In genomic region chr5:28779161-28779754, GRCh38 we compare ENCODE assay signal across 12 cellular contexts.
DNase-seq lines count a peak whose midpoint lies in the region; ATAC-seq, FAIRE-seq and TF ChIP-seq lines count a peak whose summit lies in the region.
"Had no signal": no experiment of that assay in that cellular context is flagged by ENCODE, and none has a peak within 500 bp of the region (broad histone marks: within the 10 kb centered on the region; RNA-seq: fewer than 3 reads in every experiment).

No MANE protein-coding gene starts in this region.

- DNase-seq in D721Med (ENCODE audit: insufficient read length, low spot score) (no peak), RWPE1 (ENCODE audit: low spot score) (peak; percentile 26), hepatocyte (ENCODE audit: low spot score) (peak; percentile 13), NCI-H1694 treated with DMSO at 0.1 percent for 48 hours (lab: John Stamatoyannopoulos, UW) (no peak), heart left ventricle (no peak)
- no peak for DNase-seq in activated naive CD4-positive, alpha-beta T cell treated with anti-CD3 and anti-CD28 coated beads, Interleukin-2, amount 50 U/mL, for 16 hours
- DNase-seq: colonic mucosa, mucosa of descending colon, NCI-H1694, T-helper 1 cell had no signal

- H3K9me3 ChIP-seq in hepatocyte (ENCODE audit: low read depth) (no peaks in the 10 kb centered on the region), heart left ventricle (peaks cover 0 to 14% (median 0%) of the 10 kb centered on the region in 12 donors)
- H3K9me3 ChIP-seq: colonic mucosa, mucosa of descending colon had no signal

- no peak overlapping the region for H3K4me2 ChIP-seq in hepatocyte

- H3K36me3 ChIP-seq in hepatocyte (replicated peaks; ENCODE audit: insufficient read depth, low read depth) (no peaks in the 10 kb centered on the region), heart left ventricle (no peaks in the 10 kb centered on the region)
- H3K36me3 ChIP-seq: colonic mucosa had no signal

- no peak for ATAC-seq in GM19397 (IDR thresholded peaks at IDR 0.05; ENCODE audit: unreplicated experiment)
- ATAC-seq in heart left ventricle: no peak
- ATAC-seq: mucosa of descending colon had no signal

- H2AFZ ChIP-seq in hepatocyte: no peak overlapping the region

- FAIRE-seq in D721Med (lab: Jason Lieb, UNC): peak; percentile 72

- TF ChIP-seq POLR2A in heart left ventricle (IDR thresholded peaks at IDR 0.05): no peak

- POLR2A ChIA-PET in RWPE1 (lab: Yijun Ruan, JAX; ENCODE audit: low non-redundant PET): no interaction called here

- no peaks in the 10 kb centered on the region for H4K20me1 ChIP-seq in hepatocyte (ENCODE audit: insufficient read depth, poor library complexity, severe bottlenecking)

- intact Hi-C loops in heart left ventricle (cut with DNase I): no loop called here

- H3K27me3 ChIP-seq in hepatocyte (no peaks in the 10 kb centered on the region), heart left ventricle (no peaks in the 10 kb centered on the region)
- H3K27me3 ChIP-seq: colonic mucosa had no signal

- H3K4me1 ChIP-seq in hepatocyte (ENCODE audit: insufficient read depth) (no peaks in the 10 kb centered on the region), heart left ventricle (no peaks in the 10 kb centered on the region)
- H3K4me1 ChIP-seq: colonic mucosa had no signal

- H3K4me3 ChIP-seq in hepatocyte (no peak overlapping the region), heart left ventricle (no peak overlapping the region)
- H3K4me3 ChIP-seq: colonic mucosa, mucosa of descending colon had no signal

- no peaks in the 10 kb centered on the region for H3K79me2 ChIP-seq in hepatocyte

- no peaks in the 10 kb centered on the region for H3K9me2 ChIP-seq in hepatocyte (replicated peaks; ENCODE audit: insufficient read depth)

- H3K27ac ChIP-seq in RWPE1 (no peak overlapping the region), hepatocyte (no peak overlapping the region), heart left ventricle (no peak overlapping the region)
- H3K27ac ChIP-seq: colonic mucosa had no signal

- TF ChIP-seq CTCF in D721Med (IDR thresholded peaks at IDR 0.05; ENCODE audit: insufficient read depth, missing control alignments) (peak; percentile 87), LNCAP (IDR thresholded peaks at IDR 0.05) (peak; percentile 86), RWPE1 (conservative IDR thresholded peaks at IDR 0.05; ENCODE audit: low read depth) (peak; percentile 52), hepatocyte (IDR thresholded peaks at IDR 0.05; ENCODE audit: poor library complexity) (peak; percentile 31), heart left ventricle (IDR thresholded peaks at IDR 0.05) (no peak)

- CTCF ChIA-PET in RWPE1 (lab: Yijun Ruan, JAX): interaction anchor here (0.8 kb wide), 1 partner anchor 118 kb away, joined by 6 read pairs; no protein-coding TSS in a partner anchor

Comparison
In these comparisons a context has a peak if more than half of its experiments do, and no peak if none do; other contexts are left out.
1. DNase-seq: peak in RWPE1 (single experiment) and hepatocyte (single experiment); none in D721Med (single experiment), activated naive CD4-positive, alpha-beta T cell treated with anti-CD3 and anti-CD28 coated beads, Interleukin-2, amount 50 U/mL, for 16 hours (single experiment), NCI-H1694 treated with DMSO at 0.1 percent for 48 hours (single experiment) and heart left ventricle (0 of 5).
2. CTCF ChIP-seq: peak in D721Med (single experiment), LNCAP (single experiment), RWPE1 (single experiment) and hepatocyte (single experiment); none in heart left ventricle (0 of 12).